Comparison of ENCODE assay signal across 16 cellular contexts in genomic region chr7:39672176-39672575, GRCh38. TPM values are rescaled to one million over a fixed set of nuclear protein-coding genes. Genes with fewer than 3 reads are reported as not detected.
DNase-seq lines count a peak whose midpoint lies in the region; ATAC-seq and TF ChIP-seq lines count a peak whose summit lies in the region.
"Had no signal": no experiment of that assay in that cellular context is flagged by ENCODE, and none has a peak within 500 bp of the region (broad histone marks: within the 10 kb centered on the region; RNA-seq: fewer than 3 reads in every experiment).

No MANE protein-coding gene starts in this region.

- no peak for TF ChIP-seq CTCF in left ventricle myocardium inferior (IDR thresholded peaks at IDR 0.05; ENCODE audit: borderline replicate concordance)

- H3K36me3 ChIP-seq in left ventricle myocardium inferior (no peaks in the 10 kb centered on the region), SK-N-MC (ENCODE audit: insufficient read depth, low read length) (no peaks in the 10 kb centered on the region), SJCRH30 (0 out of 2 replicates have a peak, but pooled peaks cover 5% of the 10 kb centered on the region)

- H3K9ac ChIP-seq in SK-N-MC (ENCODE audit: insufficient read length): no peak overlapping the region

- DNase-seq in left ventricle myocardium inferior: no peak
- DNase-seq in left ventricle myocardium superior: no peak
- DNase-seq in SK-N-MC (ENCODE audit: low read depth, low spot score): no peak
- peak; percentile 57 for DNase-seq in dermis blood vessel endothelial cell
- no peak for DNase-seq in T-helper 1 cell
- DNase-seq in SJCRH30: no peak
- DNase-seq in DMS114 treated with DMSO at 0.1 percent for 48 hours (lab: John Stamatoyannopoulos, UW; ENCODE audit: unreplicated experiment): no peak
- DNase-seq: DMS79 treated with DMSO at 0.1 percent for 48 hours, GOT3, NCI-H1436 treated with DMSO at 0.1 percent for 48 hours, NCI-H2081 treated with DMSO at 0.1 percent for 48 hours, NCI-H345, PC-9 had no signal

- ATAC-seq in left ventricle myocardium superior: no peak
- ATAC-seq in GM18909 (IDR thresholded peaks at IDR 0.05; ENCODE audit: poor library complexity, unreplicated experiment): no peak
- ATAC-seq: Right ventricle myocardium inferior, SK-N-SH treated with all-trans-retinoic acid at 6 μM for 48 hours had no signal

- H3K4me3 ChIP-seq in left ventricle myocardium inferior (no peak overlapping the region), SK-N-MC (0 out of 2 replicates have a peak overlapping the region, but pooled peaks have one; percentile 17), SJCRH30 (no peak overlapping the region)
- H3K4me3 ChIP-seq: PC-9 had no signal

- no peaks in the 10 kb centered on the region for H3K9me3 ChIP-seq in left ventricle myocardium inferior (replicated peaks)
- H3K9me3 ChIP-seq in SK-N-MC (ENCODE audit: low read depth, low read length): no peaks in the 10 kb centered on the region
- H3K9me3 ChIP-seq in SJCRH30 (replicated peaks): 0 out of 2 replicates have a peak, but pooled peaks cover 2% of the 10 kb centered on the region

- intact Hi-C loops in left ventricle myocardium inferior (cut with micrococcal nuclease): no loop called here
- intact Hi-C loops in left ventricle myocardium superior (cut with micrococcal nuclease): no loop called here

- H3K27me3 ChIP-seq in left ventricle myocardium inferior (ENCODE audit: low read depth): no peaks in the 10 kb centered on the region
- no peaks in the 10 kb centered on the region for H3K27me3 ChIP-seq in SJCRH30

- H3K4me1 ChIP-seq in left ventricle myocardium inferior (peaks cover 85% of the 10 kb centered on the region), SJCRH30 (0 out of 2 replicates have a peak, but pooled peaks cover 2% of the 10 kb centered on the region)

- peak overlapping the region; percentile 68 for H3K27ac ChIP-seq in left ventricle myocardium inferior (replicated peaks)
- peak overlapping the region; percentile 8; the same call in 1 of the 2 replicates for H3K27ac ChIP-seq in SK-N-MC
- H3K27ac ChIP-seq in SJCRH30: no peak overlapping the region
- H3K27ac ChIP-seq: PC-9 had no signal

RNA-seq across cellular contexts. Expression of gene RALA, which starts 48.8 kb away (rescaled TPM):
- total RNA-seq in left ventricle myocardium inferior: 29.1 TPM
- 38.0 TPM for total RNA-seq in left ventricle myocardium superior
- 36.9 and 49.4 TPM in 2 replicates for total RNA-seq in dermis blood vessel endothelial cell
- 19.8 and 20.2 TPM in 2 replicates for total RNA-seq in SJCRH30 (2014; rRNA removed; shearing (Covaris generic))
